1 cellular context compared by ENCODE assay signal in the genomic region with DNA sequence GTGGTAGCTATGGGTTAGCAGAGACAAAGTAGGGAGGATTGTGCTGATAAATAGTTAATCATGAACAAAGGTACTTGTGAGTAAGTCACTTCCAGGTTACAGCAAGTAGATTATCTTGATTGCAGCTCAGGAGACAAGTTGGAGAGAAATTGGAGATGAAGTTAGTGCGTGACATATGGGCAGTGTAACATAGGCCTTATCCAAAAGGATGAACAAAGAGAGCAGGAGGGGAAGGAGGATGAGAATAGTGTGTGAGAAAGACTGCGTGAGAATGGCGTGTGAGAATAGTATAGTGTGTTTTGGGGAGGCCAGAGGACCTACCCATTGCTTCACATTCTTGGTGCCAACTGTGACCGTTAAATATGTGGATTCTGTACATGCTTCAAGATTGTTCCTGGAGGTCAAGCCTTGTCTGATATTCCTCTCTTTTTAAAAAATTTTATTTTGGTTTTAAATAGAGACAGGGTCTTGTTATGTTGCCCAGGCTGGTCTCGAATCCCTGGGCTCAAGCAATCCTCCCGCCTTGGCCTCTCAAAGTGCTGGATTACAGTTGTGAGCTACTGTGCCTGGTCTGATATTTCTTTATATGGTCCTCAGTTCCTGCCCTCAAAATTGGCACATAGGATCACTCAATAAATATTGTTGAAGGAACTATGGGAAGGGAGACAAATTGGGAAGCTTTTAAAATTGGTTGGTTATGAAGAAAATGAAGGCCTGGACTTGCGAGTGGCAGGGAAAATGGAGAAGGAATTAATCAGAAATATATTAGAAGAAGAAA.
TF ChIP-seq lines count a peak whose summit lies in the region.

No MANE protein-coding gene starts in this region.

TF ChIP-seq in WTC11, 78 proteins besides CTCF, POLR2A, EP300 and RAD21 (continued from another document):
- TF ChIP-seq, protein P1, sequence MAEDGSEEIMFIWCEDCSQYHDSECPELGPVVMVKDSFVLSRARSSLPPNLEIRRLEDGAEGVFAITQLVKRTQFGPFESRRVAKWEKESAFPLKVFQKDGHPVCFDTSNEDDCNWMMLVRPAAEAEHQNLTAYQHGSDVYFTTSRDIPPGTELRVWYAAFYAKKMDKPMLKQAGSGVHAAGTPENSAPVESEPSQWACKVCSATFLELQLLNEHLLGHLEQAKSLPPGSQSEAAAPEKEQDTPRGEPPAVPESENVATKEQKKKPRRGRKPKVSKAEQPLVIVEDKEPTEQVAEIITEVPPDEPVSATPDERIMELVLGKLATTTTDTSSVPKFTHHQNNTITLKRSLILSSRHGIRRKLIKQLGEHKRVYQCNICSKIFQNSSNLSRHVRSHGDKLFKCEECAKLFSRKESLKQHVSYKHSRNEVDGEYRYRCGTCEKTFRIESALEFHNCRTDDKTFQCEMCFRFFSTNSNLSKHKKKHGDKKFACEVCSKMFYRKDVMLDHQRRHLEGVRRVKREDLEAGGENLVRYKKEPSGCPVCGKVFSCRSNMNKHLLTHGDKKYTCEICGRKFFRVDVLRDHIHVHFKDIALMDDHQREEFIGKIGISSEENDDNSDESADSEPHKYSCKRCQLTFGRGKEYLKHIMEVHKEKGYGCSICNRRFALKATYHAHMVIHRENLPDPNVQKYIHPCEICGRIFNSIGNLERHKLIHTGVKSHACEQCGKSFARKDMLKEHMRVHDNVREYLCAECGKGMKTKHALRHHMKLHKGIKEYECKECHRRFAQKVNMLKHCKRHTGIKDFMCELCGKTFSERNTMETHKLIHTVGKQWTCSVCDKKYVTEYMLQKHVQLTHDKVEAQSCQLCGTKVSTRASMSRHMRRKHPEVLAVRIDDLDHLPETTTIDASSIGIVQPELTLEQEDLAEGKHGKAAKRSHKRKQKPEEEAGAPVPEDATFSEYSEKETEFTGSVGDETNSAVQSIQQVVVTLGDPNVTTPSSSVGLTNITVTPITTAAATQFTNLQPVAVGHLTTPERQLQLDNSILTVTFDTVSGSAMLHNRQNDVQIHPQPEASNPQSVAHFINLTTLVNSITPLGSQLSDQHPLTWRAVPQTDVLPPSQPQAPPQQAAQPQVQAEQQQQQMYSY (CRISPR knock-in tag; IDR thresholded peaks at IDR 0.05) = no peak
- no peak for TF ChIP-seq NR2C2 (CRISPR knock-in tag; IDR thresholded peaks at IDR 0.05)
- TF ChIP-seq NR1H2 (CRISPR knock-in tag; IDR thresholded peaks at IDR 0.05) = no peak
- no peak for TF ChIP-seq ZNF263 (CRISPR knock-in tag; IDR thresholded peaks at IDR 0.05; ENCODE audit: low read depth)
- no peak for TF ChIP-seq SOX15 (CRISPR knock-in tag; IDR thresholded peaks at IDR 0.05)
- no peak for TF ChIP-seq HMGA2 (CRISPR knock-in tag; IDR thresholded peaks at IDR 0.05)
- no peak for TF ChIP-seq IRF1 (CRISPR knock-in tag; IDR thresholded peaks at IDR 0.05)
- TF ChIP-seq, protein P2, sequence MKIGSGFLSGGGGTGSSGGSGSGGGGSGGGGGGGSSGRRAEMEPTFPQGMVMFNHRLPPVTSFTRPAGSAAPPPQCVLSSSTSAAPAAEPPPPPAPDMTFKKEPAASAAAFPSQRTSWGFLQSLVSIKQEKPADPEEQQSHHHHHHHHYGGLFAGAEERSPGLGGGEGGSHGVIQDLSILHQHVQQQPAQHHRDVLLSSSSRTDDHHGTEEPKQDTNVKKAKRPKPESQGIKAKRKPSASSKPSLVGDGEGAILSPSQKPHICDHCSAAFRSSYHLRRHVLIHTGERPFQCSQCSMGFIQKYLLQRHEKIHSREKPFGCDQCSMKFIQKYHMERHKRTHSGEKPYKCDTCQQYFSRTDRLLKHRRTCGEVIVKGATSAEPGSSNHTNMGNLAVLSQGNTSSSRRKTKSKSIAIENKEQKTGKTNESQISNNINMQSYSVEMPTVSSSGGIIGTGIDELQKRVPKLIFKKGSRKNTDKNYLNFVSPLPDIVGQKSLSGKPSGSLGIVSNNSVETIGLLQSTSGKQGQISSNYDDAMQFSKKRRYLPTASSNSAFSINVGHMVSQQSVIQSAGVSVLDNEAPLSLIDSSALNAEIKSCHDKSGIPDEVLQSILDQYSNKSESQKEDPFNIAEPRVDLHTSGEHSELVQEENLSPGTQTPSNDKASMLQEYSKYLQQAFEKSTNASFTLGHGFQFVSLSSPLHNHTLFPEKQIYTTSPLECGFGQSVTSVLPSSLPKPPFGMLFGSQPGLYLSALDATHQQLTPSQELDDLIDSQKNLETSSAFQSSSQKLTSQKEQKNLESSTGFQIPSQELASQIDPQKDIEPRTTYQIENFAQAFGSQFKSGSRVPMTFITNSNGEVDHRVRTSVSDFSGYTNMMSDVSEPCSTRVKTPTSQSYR (CRISPR knock-in tag; IDR thresholded peaks at IDR 0.05) = no peak
- TF ChIP-seq MYBL2 (CRISPR knock-in tag; IDR thresholded peaks at IDR 0.05) = no peak
- no peak for TF ChIP-seq CREB1 (CRISPR knock-in tag; IDR thresholded peaks at IDR 0.05)
- TF ChIP-seq ZNF232 (CRISPR knock-in tag; IDR thresholded peaks at IDR 0.05) = no peak
- TF ChIP-seq, protein P3, sequence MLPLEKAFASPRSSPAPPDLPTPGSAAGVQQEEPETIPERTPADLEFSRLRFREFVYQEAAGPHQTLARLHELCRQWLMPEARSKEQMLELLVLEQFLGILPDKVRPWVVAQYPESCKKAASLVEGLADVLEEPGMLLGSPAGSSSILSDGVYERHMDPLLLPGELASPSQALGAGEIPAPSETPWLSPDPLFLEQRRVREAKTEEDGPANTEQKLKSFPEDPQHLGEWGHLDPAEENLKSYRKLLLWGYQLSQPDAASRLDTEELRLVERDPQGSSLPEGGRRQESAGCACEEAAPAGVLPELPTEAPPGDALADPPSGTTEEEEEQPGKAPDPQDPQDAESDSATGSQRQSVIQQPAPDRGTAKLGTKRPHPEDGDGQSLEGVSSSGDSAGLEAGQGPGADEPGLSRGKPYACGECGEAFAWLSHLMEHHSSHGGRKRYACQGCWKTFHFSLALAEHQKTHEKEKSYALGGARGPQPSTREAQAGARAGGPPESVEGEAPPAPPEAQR (CRISPR knock-in tag; IDR thresholded peaks at IDR 0.05) = no peak
- peak; percentile 77; the same call in 1 of the 2 replicates for TF ChIP-seq PRRX2 (CRISPR knock-in tag; IDR thresholded peaks at IDR 0.05)
- TF ChIP-seq NFATC4 (CRISPR knock-in tag; IDR thresholded peaks at IDR 0.05) = peak; percentile 77; the same call in 1 of the 2 replicates
- no peak for TF ChIP-seq NR3C1 (CRISPR knock-in tag; conservative IDR thresholded peaks at IDR 0.05; ENCODE audit: low read depth)
- no peak for TF ChIP-seq CBFB (CRISPR knock-in tag; IDR thresholded peaks at IDR 0.05; ENCODE audit: low read depth)
- TF ChIP-seq ATF2 (CRISPR knock-in tag; IDR thresholded peaks at IDR 0.05; ENCODE audit: borderline replicate concordance, low read depth) = no peak
- TF ChIP-seq NFE2L1 (CRISPR knock-in tag; IDR thresholded peaks at IDR 0.05) = no peak
- TF ChIP-seq, protein P4, sequence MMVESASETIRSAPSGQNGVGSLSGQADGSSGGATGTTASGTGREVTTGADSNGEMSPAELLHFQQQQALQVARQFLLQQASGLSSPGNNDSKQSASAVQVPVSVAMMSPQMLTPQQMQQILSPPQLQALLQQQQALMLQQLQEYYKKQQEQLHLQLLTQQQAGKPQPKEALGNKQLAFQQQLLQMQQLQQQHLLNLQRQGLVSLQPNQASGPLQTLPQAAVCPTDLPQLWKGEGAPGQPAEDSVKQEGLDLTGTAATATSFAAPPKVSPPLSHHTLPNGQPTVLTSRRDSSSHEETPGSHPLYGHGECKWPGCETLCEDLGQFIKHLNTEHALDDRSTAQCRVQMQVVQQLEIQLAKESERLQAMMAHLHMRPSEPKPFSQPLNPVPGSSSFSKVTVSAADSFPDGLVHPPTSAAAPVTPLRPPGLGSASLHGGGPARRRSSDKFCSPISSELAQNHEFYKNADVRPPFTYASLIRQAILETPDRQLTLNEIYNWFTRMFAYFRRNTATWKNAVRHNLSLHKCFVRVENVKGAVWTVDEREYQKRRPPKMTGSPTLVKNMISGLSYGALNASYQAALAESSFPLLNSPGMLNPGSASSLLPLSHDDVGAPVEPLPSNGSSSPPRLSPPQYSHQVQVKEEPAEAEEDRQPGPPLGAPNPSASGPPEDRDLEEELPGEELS (CRISPR knock-in tag; IDR thresholded peaks at IDR 0.05) = no peak
- no peak for TF ChIP-seq GABPB1 (CRISPR knock-in tag; IDR thresholded peaks at IDR 0.05)
- no peak for TF ChIP-seq SMAD4 (CRISPR knock-in tag; IDR thresholded peaks at IDR 0.05)
